28 cellular contexts compared by ENCODE assay signal in genomic region chr2:177117755-177118154, GRCh38.
"Had no signal": no experiment of that assay in that cellular context is flagged by ENCODE, and none has a peak within 500 bp of the region (broad histone marks: within the 10 kb centered on the region; RNA-seq: fewer than 3 reads in every experiment).

No MANE protein-coding gene starts in this region.

- H3K4me3 ChIP-seq: left lung, lower lobe of right lung, neural progenitor cell, right atrium auricular region, right lobe of liver, stomach, testis, thyroid gland, transverse colon, upper lobe of left lung had no signal

- H3K79me2 ChIP-seq: parathyroid adenoma had no signal

- ATAC-seq: left colon; lower lobe of right lung; natural killer cell; right lobe of liver; stimulated activated naive B cell treated with anti-CD40 and anti-IgM and Interleukin-4, amounts not matched to agents 10 μg/mL and 1 μg/mL and 100 μg/mL, for 72 hours; stimulated activated naive CD8-positive, alpha-beta T cell treated with anti-CD3 and anti-CD28 coated beads, Interleukin-15, Interleukin-2, amounts not matched to agents 100 U/mL and 50 U/mL, for 24 hours had no signal

- H3K4me2 ChIP-seq: neural progenitor cell had no signal

- H3K9me3 Mint-ChIP-seq: immature natural killer cell, naive B cell, natural killer cell, nephron progenitor cell, neural progenitor cell had no signal

- H3K9me3 ChIP-seq: left lung, lower lobe of right lung, neutrophil, right atrium auricular region, right lobe of liver, stomach, testis, thyroid gland, transverse colon, upper lobe of left lung had no signal

- H3K9ac ChIP-seq: neural progenitor cell, parathyroid adenoma had no signal

- DNase-seq: hypothalamus; immature natural killer cell; kidney; left colon; left lung; lower lobe of right lung; mammary epithelial cell; mesenchymal stem cell; naive B cell; natural killer cell; nephron progenitor cell; occipital lobe; right lobe of liver; stimulated activated CD4-positive, alpha-beta T cell treated with anti-CD3 and anti-CD28 coated beads, Interleukin-12 subunit alpha, Interleukin-12 subunit beta, amount 100 ng/mL, for 4 hours; stimulated activated CD4-positive, alpha-beta T cell treated with anti-CD3 and anti-CD28 coated beads, Interleukin-15, amount 100 ng/mL, for 24 hours; stimulated activated CD4-positive, alpha-beta T cell treated with anti-CD3 and anti-CD28 coated beads, Interleukin-2, amount 100 ng/mL, for 24 hours; stimulated activated CD4-positive, alpha-beta T cell treated with anti-CD3 and anti-CD28 coated beads, Interleukin-4, amount 100 ng/mL, for 1 hour; stimulated activated naive B cell treated with anti-CD40 and anti-IgM and Interleukin-4, amounts not matched to agents 10 μg/mL and 1 μg/mL and 100 μg/mL, for 72 hours; stimulated activated naive CD8-positive, alpha-beta T cell treated with anti-CD3 and anti-CD28 coated beads, Interleukin-15, Interleukin-2, amounts not matched to agents 100 U/mL and 50 U/mL, for 24 hours; stomach; testis; thyroid gland; transverse colon; upper lobe of left lung had no signal

- H3K27ac ChIP-seq: left lung, lower lobe of right lung, neural progenitor cell, neutrophil, parathyroid adenoma, right atrium auricular region, right lobe of liver, stomach, testis, thyroid gland, transverse colon had no signal

- H3K36me3 ChIP-seq: left lung, lower lobe of right lung, neural progenitor cell, neutrophil, right atrium auricular region, right lobe of liver, stomach, thyroid gland, transverse colon, upper lobe of left lung had no signal

- H3K4me1 Mint-ChIP-seq: immature natural killer cell; naive B cell; natural killer cell; neural progenitor cell; stimulated activated naive B cell treated with anti-CD40 and anti-IgM and Interleukin-4, amounts not matched to agents 10 μg/mL and 1 μg/mL and 100 μg/mL, for 72 hours had no signal

- H2AFZ ChIP-seq: neural progenitor cell, parathyroid adenoma had no signal

- H3K27ac Mint-ChIP-seq: immature natural killer cell; natural killer cell; nephron progenitor cell; neural progenitor cell; stimulated activated naive B cell treated with anti-CD40 and anti-IgM and Interleukin-4, amounts not matched to agents 10 μg/mL and 1 μg/mL and 100 μg/mL, for 72 hours had no signal

- H3K4me3 Mint-ChIP-seq: immature natural killer cell; naive B cell; natural killer cell; nephron progenitor cell; neural progenitor cell; stimulated activated naive B cell treated with anti-CD40 and anti-IgM and Interleukin-4, amounts not matched to agents 10 μg/mL and 1 μg/mL and 100 μg/mL, for 72 hours had no signal

- H3K27me3 ChIP-seq: left lung, neural progenitor cell, neutrophil, right atrium auricular region, right lobe of liver, stomach, testis, thyroid gland, transverse colon, upper lobe of left lung had no signal

- H3K36me3 Mint-ChIP-seq: immature natural killer cell; naive B cell; natural killer cell; neural progenitor cell; stimulated activated naive B cell treated with anti-CD40 and anti-IgM and Interleukin-4, amounts not matched to agents 10 μg/mL and 1 μg/mL and 100 μg/mL, for 72 hours had no signal

- H3K4me1 ChIP-seq: left lung, lower lobe of right lung, neural progenitor cell, parathyroid adenoma, right atrium auricular region, right lobe of liver, stomach, testis, thyroid gland, transverse colon had no signal
